Comparison of ENCODE assay signal across 16 cellular contexts in the genomic region with DNA sequence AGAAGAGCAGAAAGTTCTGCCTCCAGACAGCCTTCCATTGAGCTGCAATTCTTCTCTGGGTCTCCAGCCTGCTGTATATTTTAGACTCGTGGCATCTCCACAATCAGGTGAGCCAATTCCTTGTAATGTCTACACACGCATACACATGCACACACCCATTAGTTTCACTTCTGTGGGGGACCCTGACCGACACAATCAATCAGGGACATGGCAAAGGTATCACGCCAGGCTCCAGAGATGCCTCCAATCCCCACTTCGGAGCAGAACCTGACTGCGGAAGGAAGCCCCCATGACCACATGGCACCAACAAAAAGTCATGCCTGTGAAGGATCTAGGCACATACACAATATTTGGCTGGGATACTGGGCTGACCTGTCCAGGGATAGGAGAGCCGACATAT. TPM values are rescaled to one million over a fixed set of nuclear protein-coding genes. Genes with fewer than 3 reads are reported as not detected.
DNase-seq lines count a peak whose midpoint lies in the region; ATAC-seq and TF ChIP-seq lines count a peak whose summit lies in the region.
"Had no signal": no experiment of that assay in that cellular context is flagged by ENCODE, and none has a peak within 500 bp of the region (broad histone marks: within the 10 kb centered on the region; RNA-seq: fewer than 3 reads in every experiment).

No MANE protein-coding gene starts in this region.

- no peak for DNase-seq in activated CD4-positive, alpha-beta T cell treated with anti-CD3 and anti-CD28 coated beads, Interleukin-2, amount 10 ng/mL, durations not matched to agents 24 days and 14 days
- DNase-seq in activated CD4-positive, alpha-beta T cell treated with anti-CD3 and anti-CD28 coated beads, Interleukin-2, amount 50 U/mL, for 1 hour: no peak
- DNase-seq in Peyer's patch: peak in 2 of 3 donors; percentile 5 to 30
- DNase-seq in activated naive CD8-positive, alpha-beta T cell treated with anti-CD3 and anti-CD28 coated beads, Interleukin-2, amount 50 U/mL, for 24 hours: no peak
- no peak for DNase-seq in caudate nucleus (lab: John Stamatoyannopoulos, UW)
- DNase-seq in NCI-H2081 treated with DMSO at 0.1 percent for 48 hours (lab: John Stamatoyannopoulos, UW): no peak
- DNase-seq: anterior cingulate cortex, dermis blood vessel endothelial cell, GF-D8, NCI-H2227 treated with DMSO at 0.1 percent for 48 hours, SIG-M5 had no signal

- H3K4me1 Mint-ChIP-seq in activated CD4-positive, alpha-beta T cell treated with anti-CD3 and anti-CD28 coated beads, Interleukin-2, amount 10 ng/mL, durations not matched to agents 24 days and 14 days: peaks cover 80% of the 10 kb centered on the region
- peaks cover 91% of the 10 kb centered on the region for H3K4me1 Mint-ChIP-seq in activated naive CD8-positive, alpha-beta T cell treated with anti-CD3 and anti-CD28 coated beads, Interleukin-2, amount 50 U/mL, for 24 hours

- no peak for TF ChIP-seq POLR2A in Peyer's patch (IDR thresholded peaks at IDR 0.05)
- no peak for TF ChIP-seq POLR2A in GM18505 (IDR thresholded peaks at IDR 0.05; ENCODE audit: borderline replicate concordance, extremely low read depth, insufficient read depth, insufficient read length)

- H3K27ac ChIP-seq in Peyer's patch (peak overlapping the region in 3 of 4 donors; percentile 37 to 68 (median 54)), neutrophil (peak overlapping the region; percentile 84), caudate nucleus (ENCODE audit: low read depth, low read length) (no peak overlapping the region)
- H3K27ac ChIP-seq: A549 had no signal

- TF ChIP-seq CTCF in Peyer's patch (IDR thresholded peaks at IDR 0.05) (no peak), neutrophil (IDR thresholded peaks at IDR 0.05) (no peak)

- peaks cover 83% of the 10 kb centered on the region for H3K36me3 Mint-ChIP-seq in activated CD4-positive, alpha-beta T cell treated with anti-CD3 and anti-CD28 coated beads, Interleukin-2, amount 10 ng/mL, durations not matched to agents 24 days and 14 days (ENCODE audit: low read depth)
- peaks cover 77% of the 10 kb centered on the region for H3K36me3 Mint-ChIP-seq in activated naive CD8-positive, alpha-beta T cell treated with anti-CD3 and anti-CD28 coated beads, Interleukin-2, amount 50 U/mL, for 24 hours (ENCODE audit: low read depth)

- no peak overlapping the region for H3K4me3 ChIP-seq in Peyer's patch
- peak overlapping the region in 1 of 2 experiments; percentile 7 for H3K4me3 ChIP-seq in neutrophil (ENCODE audit: low read depth in 1 of 2, low read length in 1 of 2)
- H3K4me3 ChIP-seq: A549, mucosa of descending colon had no signal

- no peaks in the 10 kb centered on the region for H3K27me3 Mint-ChIP-seq in activated CD4-positive, alpha-beta T cell treated with anti-CD3 and anti-CD28 coated beads, Interleukin-2, amount 10 ng/mL, durations not matched to agents 24 days and 14 days
- peaks cover 7% of the 10 kb centered on the region for H3K27me3 Mint-ChIP-seq in activated naive CD8-positive, alpha-beta T cell treated with anti-CD3 and anti-CD28 coated beads, Interleukin-2, amount 50 U/mL, for 24 hours

- H3K27me3 ChIP-seq in Peyer's patch (no peaks in the 10 kb centered on the region), neutrophil (no peaks in the 10 kb centered on the region)
- H3K27me3 ChIP-seq: heart left ventricle had no signal

- H3K4me1 ChIP-seq in Peyer's patch (peaks cover 0 to 29% (median 13%) of the 10 kb centered on the region in 4 donors), neutrophil (ENCODE audit: control insufficient read depth in 1 of 2, insufficient read depth in 1 of 2, low read depth in 1 of 2, low read length in 1 of 2) (peaks cover 47 to 81% of the 10 kb centered on the region in 2 experiments)

- H3K36me3 ChIP-seq in Peyer's patch (no peaks in the 10 kb centered on the region), neutrophil (peaks cover 86% of the 10 kb centered on the region)

- intact Hi-C loops in activated CD4-positive, alpha-beta T cell treated with anti-CD3 and anti-CD28 coated beads, Interleukin-2, amount 10 ng/mL, durations not matched to agents 24 days and 14 days (cut with micrococcal nuclease): no loop called here

- H3K4me3 Mint-ChIP-seq in activated CD4-positive, alpha-beta T cell treated with anti-CD3 and anti-CD28 coated beads, Interleukin-2, amount 10 ng/mL, durations not matched to agents 24 days and 14 days: peak overlapping the region; percentile 88
- peak overlapping the region; percentile 91 for H3K4me3 Mint-ChIP-seq in activated naive CD8-positive, alpha-beta T cell treated with anti-CD3 and anti-CD28 coated beads, Interleukin-2, amount 50 U/mL, for 24 hours

- no peaks in the 10 kb centered on the region for H3K9me3 ChIP-seq in Peyer's patch
- no peaks in the 10 kb centered on the region for H3K9me3 ChIP-seq in neutrophil
- H3K9me3 ChIP-seq: A549, heart left ventricle, mucosa of descending colon had no signal

- peaks cover 4% of the 10 kb centered on the region for H3K9me3 Mint-ChIP-seq in activated CD4-positive, alpha-beta T cell treated with anti-CD3 and anti-CD28 coated beads, Interleukin-2, amount 10 ng/mL, durations not matched to agents 24 days and 14 days
- H3K9me3 Mint-ChIP-seq in activated naive CD8-positive, alpha-beta T cell treated with anti-CD3 and anti-CD28 coated beads, Interleukin-2, amount 50 U/mL, for 24 hours: peaks cover 6% of the 10 kb centered on the region

- peak overlapping the region; percentile 97 for H3K27ac Mint-ChIP-seq in activated CD4-positive, alpha-beta T cell treated with anti-CD3 and anti-CD28 coated beads, Interleukin-2, amount 10 ng/mL, durations not matched to agents 24 days and 14 days
- H3K27ac Mint-ChIP-seq in activated naive CD8-positive, alpha-beta T cell treated with anti-CD3 and anti-CD28 coated beads, Interleukin-2, amount 50 U/mL, for 24 hours: peak overlapping the region; percentile 98

- ATAC-seq in activated naive CD8-positive, alpha-beta T cell treated with anti-CD3 and anti-CD28 coated beads, Interleukin-2, amount 50 U/mL, for 24 hours: no peak
- no peak for ATAC-seq in GM18505 (IDR thresholded peaks at IDR 0.05; ENCODE audit: unreplicated experiment)
- ATAC-seq: A549, heart left ventricle had no signal

RNA-seq across cellular contexts. Expression of gene SEMA4D, which starts 21.4 kb away (rescaled TPM):
- total RNA-seq in activated CD4-positive, alpha-beta T cell treated with anti-CD3 and anti-CD28 coated beads, Interleukin-2, amount 10 ng/mL, durations not matched to agents 24 days and 14 days: 368 and 370 TPM in 2 replicates
- 100 to 1,000 TPM in 1 of 4 donors, 10 to 100 TPM in 3; 24.3 to 124 (median 30.0) TPM for total RNA-seq in Peyer's patch

Comparison
In these comparisons a context has a peak if more than half of its experiments do, and no peak if none do; other contexts are left out.
1. DNase-seq: peak in Peyer's patch (2 of 3); none in activated CD4-positive, alpha-beta T cell treated with anti-CD3 and anti-CD28 coated beads, Interleukin-2, amount 10 ng/mL, durations not matched to agents 24 days and 14 days (single experiment), activated CD4-positive, alpha-beta T cell treated with anti-CD3 and anti-CD28 coated beads, Interleukin-2, amount 50 U/mL, for 1 hour (single experiment), activated naive CD8-positive, alpha-beta T cell treated with anti-CD3 and anti-CD28 coated beads, Interleukin-2, amount 50 U/mL, for 24 hours (single experiment), caudate nucleus (0 of 61) and NCI-H2081 treated with DMSO at 0.1 percent for 48 hours (single experiment).